ENCODE assay signal across 32 cellular contexts in the genomic region with DNA sequence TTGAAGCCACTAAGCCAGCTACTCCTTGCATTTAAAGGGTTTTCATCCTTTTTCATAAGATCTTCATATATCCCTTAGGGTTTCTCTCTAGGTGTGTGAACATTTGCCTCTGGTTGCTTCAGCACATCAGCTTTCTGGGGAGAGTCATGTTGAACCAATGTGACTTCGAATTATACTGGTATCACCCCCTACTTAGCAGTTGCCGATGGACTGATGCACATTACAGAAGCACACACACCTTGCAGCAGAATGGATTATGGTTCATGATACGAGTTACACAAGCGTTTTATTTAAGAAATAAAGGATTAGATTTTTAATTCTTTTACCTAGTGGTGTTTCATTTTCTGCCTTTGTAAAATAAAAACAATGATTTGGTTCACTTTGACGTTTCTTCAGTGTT.
"Had no signal": no experiment of that assay in that cellular context is flagged by ENCODE, and none has a peak within 500 bp of the region (broad histone marks: within the 10 kb centered on the region; RNA-seq: fewer than 3 reads in every experiment).

No MANE protein-coding gene starts in this region.

- H3K27ac Mint-ChIP-seq: activated CD4-positive, alpha-beta memory T cell treated with anti-CD3 and anti-CD28 coated beads for 36 hours; activated naive CD8-positive, alpha-beta T cell; activated T-helper 17 cell treated with anti-CD3 and anti-CD28 coated beads, Interleukin-2, amount 50 U/mL, for 72 hours; dendritic cell treated with granulocyte-macrophage colony-stimulating factor and Interleukin-4, amounts not matched to agents 40 ng/mL and 50 ng/mL, for 4 days; endodermal cell; T-helper 17 cell; T-helper 2 cell treated with Interferon-gamma antibody and Interleukin-4, amounts not matched to agents 5 μg/mL and 100 μg/mL, for 36 hours had no signal

- H3K27me3 Mint-ChIP-seq: dendritic cell treated with granulocyte-macrophage colony-stimulating factor and Interleukin-4, amounts not matched to agents 40 ng/mL and 50 ng/mL, for 4 days had no signal

- H3K9me3 Mint-ChIP-seq: central memory CD8-positive, alpha-beta T cell; dendritic cell treated with granulocyte-macrophage colony-stimulating factor and Interleukin-4, amounts not matched to agents 40 ng/mL and 50 ng/mL, for 4 days; T-helper 2 cell treated with Interferon-gamma antibody and Interleukin-4, amounts not matched to agents 5 μg/mL and 100 μg/mL, for 36 hours had no signal

- H3K27ac ChIP-seq: brain microvascular endothelial cell, coronary artery, dorsolateral prefrontal cortex, esophagus muscularis mucosa, foreskin keratinocyte, gastrocnemius medialis, heart left ventricle, WERI-Rb-1 had no signal

- FAIRE-seq: astrocyte, bronchial epithelial cell had no signal

- DNase-seq: activated CD4-positive, alpha-beta memory T cell treated with anti-CD3 and anti-CD28 coated beads for 36 hours; activated CD4-positive, alpha-beta T cell treated with anti-CD3 and anti-CD28 coated beads for 48 hours; activated CD4-positive, CD25-positive, alpha-beta regulatory T cell; activated CD4-positive, CD25-positive, alpha-beta regulatory T cell treated with anti-CD3 and anti-CD28 coated beads, Interleukin-2, amount 50 U/mL, for 72 hours; activated effector memory CD4-positive, alpha-beta T cell treated with Interleukin-2 at 50 U/mL for 16 hours; activated gamma-delta T cell treated with Interleukin-2 at 50 U/mL for 16 hours; activated naive CD4-positive, alpha-beta T cell treated with anti-CD3 and anti-CD28 coated beads, Interleukin-2, amount 50 U/mL, for 16 hours; activated naive CD4-positive, alpha-beta T cell treated with Interleukin-2 at 50 U/mL for 16 hours; activated T-cell treated with anti-CD3 and anti-CD28 coated beads, Interleukin-2, amount 50 U/mL, for 4 hours; amniotic stem cell; anterior cingulate cortex; brain microvascular endothelial cell; dorsolateral prefrontal cortex; effector memory CD4-positive, alpha-beta T cell; foreskin keratinocyte; gastrocnemius medialis; glutamatergic neuron; heart left ventricle; T-helper 1 cell; T-helper 17 cell; T1000; WERI-Rb-1 had no signal

- H3K4me3 ChIP-seq: coronary artery, dorsolateral prefrontal cortex, esophagus muscularis mucosa, gastrocnemius medialis, heart left ventricle had no signal

- H3K27me3 ChIP-seq: brain microvascular endothelial cell, foreskin keratinocyte, gastrocnemius medialis had no signal

- H3K4me3 Mint-ChIP-seq: activated CD4-positive, alpha-beta memory T cell treated with anti-CD3 and anti-CD28 coated beads for 36 hours; activated naive CD8-positive, alpha-beta T cell; activated T-cell treated with anti-CD3 and anti-CD28 coated beads, Interleukin-2, amount 50 U/mL, for 4 hours; activated T-helper 17 cell treated with anti-CD3 and anti-CD28 coated beads, Interleukin-2, amount 50 U/mL, for 72 hours; central memory CD8-positive, alpha-beta T cell; dendritic cell treated with granulocyte-macrophage colony-stimulating factor and Interleukin-4, amounts not matched to agents 40 ng/mL and 50 ng/mL, for 4 days; endodermal cell; T-helper 17 cell; T-helper 2 cell treated with Interferon-gamma antibody and Interleukin-4, amounts not matched to agents 5 μg/mL and 100 μg/mL, for 36 hours had no signal

- H3K4me1 ChIP-seq: esophagus muscularis mucosa, gastrocnemius medialis, heart left ventricle had no signal

- ATAC-seq: activated T-cell treated with anti-CD3 and anti-CD28 coated beads, Interleukin-2, amount 50 U/mL, for 4 hours; activated T-helper 17 cell treated with anti-CD3 and anti-CD28 coated beads, Interleukin-2, amount 50 U/mL, for 72 hours; foreskin keratinocyte; gastrocnemius medialis; heart left ventricle; T-helper 17 cell had no signal

- H3K9me3 ChIP-seq: esophagus muscularis mucosa, gastrocnemius medialis had no signal

- H3K4me1 Mint-ChIP-seq: activated T-helper 17 cell treated with anti-CD3 and anti-CD28 coated beads, Interleukin-2, amount 50 U/mL, for 72 hours; central memory CD8-positive, alpha-beta T cell; T-helper 17 cell had no signal

- H3K36me3 ChIP-seq: brain microvascular endothelial cell, esophagus muscularis mucosa, gastrocnemius medialis had no signal
